In the genomic region with DNA sequence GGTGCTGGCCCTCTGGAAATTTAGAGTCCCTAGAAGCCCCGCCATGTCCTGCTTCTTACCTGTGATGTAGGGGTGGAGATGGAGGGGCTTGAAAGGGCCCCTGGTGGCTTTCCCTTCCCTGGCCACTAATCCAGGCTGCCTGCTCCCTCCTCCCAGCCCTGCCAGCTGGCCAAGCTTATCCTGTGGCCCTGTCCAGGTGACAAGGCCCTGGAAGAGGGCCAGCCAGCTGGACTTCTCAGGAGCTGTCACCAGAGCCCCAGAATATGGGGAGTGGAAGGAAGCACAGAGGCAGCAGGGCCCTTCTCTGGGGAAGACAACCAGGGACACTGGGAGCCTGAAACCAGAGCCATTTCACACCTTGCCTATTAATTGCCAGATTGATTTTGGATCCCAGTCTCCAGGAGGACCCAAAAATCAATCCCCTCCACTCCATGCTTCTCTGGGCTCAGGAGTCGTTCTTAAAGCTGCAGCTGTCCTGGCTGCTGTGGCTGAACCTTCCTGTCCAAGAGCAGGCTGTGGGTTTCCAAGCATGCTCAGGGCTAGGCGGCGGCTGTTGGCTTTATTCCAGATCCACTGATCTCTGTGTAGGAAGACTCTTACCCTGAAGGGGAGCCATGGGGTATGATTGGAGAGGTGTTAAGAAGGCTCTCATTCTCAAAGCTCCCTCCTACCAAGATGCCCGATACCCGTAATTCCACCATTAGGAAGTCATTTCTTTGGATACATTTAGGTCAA, we compare ENCODE assay signal across 1 cellular context.
TF ChIP-seq lines count a peak whose summit lies in the region.

No MANE protein-coding gene starts in this region.

TF ChIP-seq in IMR-90, 13 proteins besides CTCF, POLR2A, EP300 and RAD21 (continued from another document):
- no peak for TF ChIP-seq FOS (IDR thresholded peaks at IDR 0.05; ENCODE audit: low read depth, low read length)
- TF ChIP-seq SMC3 (IDR thresholded peaks at IDR 0.05; ENCODE audit: low read depth, low read length): no peak
- no peak for TF ChIP-seq CEBPB (IDR thresholded peaks at IDR 0.05; ENCODE audit: low read depth, low read length)
- no peak for TF ChIP-seq NFE2L2 (IDR thresholded peaks at IDR 0.05; ENCODE audit: low read depth, low read length)
- TF ChIP-seq BHLHE40 (IDR thresholded peaks at IDR 0.05; ENCODE audit: low read depth, low read length): no peak
- TF ChIP-seq, protein P1, sequence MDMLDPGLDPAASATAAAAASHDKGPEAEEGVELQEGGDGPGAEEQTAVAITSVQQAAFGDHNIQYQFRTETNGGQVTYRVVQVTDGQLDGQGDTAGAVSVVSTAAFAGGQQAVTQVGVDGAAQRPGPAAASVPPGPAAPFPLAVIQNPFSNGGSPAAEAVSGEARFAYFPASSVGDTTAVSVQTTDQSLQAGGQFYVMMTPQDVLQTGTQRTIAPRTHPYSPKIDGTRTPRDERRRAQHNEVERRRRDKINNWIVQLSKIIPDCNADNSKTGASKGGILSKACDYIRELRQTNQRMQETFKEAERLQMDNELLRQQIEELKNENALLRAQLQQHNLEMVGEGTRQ (IDR thresholded peaks at IDR 0.05; ENCODE audit: low read depth, low read length): no peak
